ENCODE assay signal across 1 cellular context in the genomic region with DNA sequence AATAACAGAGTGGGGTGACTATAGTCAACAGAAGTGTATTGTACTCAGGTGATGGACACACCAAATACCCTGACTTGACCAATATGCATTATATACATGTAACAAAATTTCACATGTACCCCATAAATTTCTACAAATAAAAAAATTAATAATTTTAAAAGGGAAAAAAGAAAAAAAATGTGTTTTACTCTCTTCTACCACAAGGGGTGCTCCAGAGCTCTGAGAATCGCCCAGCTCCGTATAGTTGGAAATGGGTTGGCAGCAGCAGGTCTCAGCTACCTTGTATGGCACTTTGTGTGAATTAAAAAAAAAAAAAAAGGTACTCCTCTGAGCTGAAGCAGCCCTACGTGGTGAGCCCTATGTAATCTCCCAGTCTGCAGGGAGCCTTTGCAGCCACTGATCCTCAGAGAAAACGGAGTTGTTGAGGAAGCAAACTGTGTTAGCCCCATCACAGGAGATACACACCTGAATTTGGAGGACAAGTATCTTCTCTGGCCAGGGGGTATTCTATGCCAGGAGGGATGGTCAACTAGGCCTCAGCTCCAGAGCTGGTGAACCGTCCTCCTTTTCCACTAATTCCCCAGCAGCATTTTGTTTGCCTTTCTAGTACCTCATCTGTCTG.
TF ChIP-seq lines count a peak whose summit lies in the region.

No MANE protein-coding gene starts in this region.

TF ChIP-seq in WTC11, 78 proteins besides CTCF, POLR2A, EP300 and RAD21 (continued from another document):
- TF ChIP-seq, protein P1, sequence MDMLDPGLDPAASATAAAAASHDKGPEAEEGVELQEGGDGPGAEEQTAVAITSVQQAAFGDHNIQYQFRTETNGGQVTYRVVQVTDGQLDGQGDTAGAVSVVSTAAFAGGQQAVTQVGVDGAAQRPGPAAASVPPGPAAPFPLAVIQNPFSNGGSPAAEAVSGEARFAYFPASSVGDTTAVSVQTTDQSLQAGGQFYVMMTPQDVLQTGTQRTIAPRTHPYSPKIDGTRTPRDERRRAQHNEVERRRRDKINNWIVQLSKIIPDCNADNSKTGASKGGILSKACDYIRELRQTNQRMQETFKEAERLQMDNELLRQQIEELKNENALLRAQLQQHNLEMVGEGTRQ (CRISPR knock-in tag; IDR thresholded peaks at IDR 0.05): no peak
- TF ChIP-seq JAZF1 (CRISPR knock-in tag; IDR thresholded peaks at IDR 0.05) (no peak), ZNF317 (CRISPR knock-in tag; IDR thresholded peaks at IDR 0.05; ENCODE audit: borderline replicate concordance, low read depth) (no peak), NR1H2 (CRISPR knock-in tag; IDR thresholded peaks at IDR 0.05) (no peak)
